In genomic region chr1:191176131-191176530, GRCh38 we compare ENCODE assay signal across 1 cellular context.
TF ChIP-seq lines count a peak whose summit lies in the region.

No MANE protein-coding gene starts in this region.

TF ChIP-seq in GM12878, 131 proteins besides CTCF, POLR2A, EP300 and RAD21 (continued from another document):
- TF ChIP-seq, protein P1, sequence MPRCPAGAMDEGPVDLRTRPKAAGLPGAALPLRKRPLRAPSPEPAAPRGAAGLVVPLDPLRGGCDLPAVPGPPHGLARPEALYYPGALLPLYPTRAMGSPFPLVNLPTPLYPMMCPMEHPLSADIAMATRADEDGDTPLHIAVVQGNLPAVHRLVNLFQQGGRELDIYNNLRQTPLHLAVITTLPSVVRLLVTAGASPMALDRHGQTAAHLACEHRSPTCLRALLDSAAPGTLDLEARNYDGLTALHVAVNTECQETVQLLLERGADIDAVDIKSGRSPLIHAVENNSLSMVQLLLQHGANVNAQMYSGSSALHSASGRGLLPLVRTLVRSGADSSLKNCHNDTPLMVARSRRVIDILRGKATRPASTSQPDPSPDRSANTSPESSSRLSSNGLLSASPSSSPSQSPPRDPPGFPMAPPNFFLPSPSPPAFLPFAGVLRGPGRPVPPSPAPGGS (IDR thresholded peaks at IDR 0.05; ENCODE audit: borderline replicate concordance, insufficient read depth, low read depth, low read length, poor library complexity, severe bottlenecking) = no peak
- TF ChIP-seq ZNF384 (IDR thresholded peaks at IDR 0.05; ENCODE audit: borderline replicate concordance, low read depth, low read length) (no peak), BCLAF1 (IDR thresholded peaks at IDR 0.05) (no peak), GATAD2B (conservative IDR thresholded peaks at IDR 0.05; ENCODE audit: low read depth) (no peak)
TF ChIP-seq in GM12878: peak in this region for 0.
